In genomic region chr12:50073712-50074111, GRCh38 we compare ENCODE assay signal across 29 cellular contexts. TPM values are rescaled to one million over a fixed set of nuclear protein-coding genes. Genes with fewer than 3 reads are reported as not detected.
"Had no signal": no experiment of that assay in that cellular context is flagged by ENCODE, and none has a peak within 500 bp of the region (broad histone marks: within the 10 kb centered on the region; RNA-seq: fewer than 3 reads in every experiment).

No MANE protein-coding gene starts in this region.

- H3K36me3 ChIP-seq: cardiac muscle cell, Peyer's patch, SJSA1 had no signal

- H3K4me2 ChIP-seq: SK-N-SH had no signal

- H3K4me3 ChIP-seq: cardiac muscle cell, Peyer's patch, SJSA1 had no signal

- DNase-seq: activated CD4-positive, alpha-beta T cell treated with anti-CD3 and anti-CD28 coated beads, Interleukin-2, amount 10 ng/mL, durations not matched to agents 24 days and 14 days; activated CD4-positive, alpha-beta T cell treated with anti-CD3 and anti-CD28 coated beads, Interleukin-2, amount 50 U/mL, for 4 hours; activated CD8-positive, alpha-beta T cell treated with anti-CD3 and anti-CD28 coated beads for 36 hours; activated effector memory CD4-positive, alpha-beta T cell treated with anti-CD3 and anti-CD28 coated beads, Interleukin-2, amount 50 U/mL, for 16 hours; activated naive CD4-positive, alpha-beta T cell; activated naive CD4-positive, alpha-beta T cell treated with anti-CD3 and anti-CD28 coated beads, Interleukin-2, amount 50 U/mL, for 16 hours; activated naive CD8-positive, alpha-beta T cell treated with anti-CD3 and anti-CD28 coated beads for 36 hours; activated T-cell treated with anti-CD3 and anti-CD28 coated beads, Interleukin-2, amount 50 U/mL, for 1 hour; activated T-cell treated with anti-CD3 and anti-CD28 coated beads, Interleukin-2, amount 50 U/mL, for 72 hours; amniotic stem cell; MM.1S; MV-4-11; NCI-H1092; NCI-H1436 treated with DMSO at 0.1 percent for 48 hours; NCI-H1694 treated with DMSO at 0.1 percent for 48 hours; NCI-H2029; NCI-H345; NCI-H524 treated with DMSO at 0.1 percent for 48 hours; Peyer's patch; RPMI8226; SHP77 treated with DMSO at 0.1 percent for 48 hours; SK-N-SH had no signal

- H3K4me3 Mint-ChIP-seq: activated CD4-positive, alpha-beta T cell treated with anti-CD3 and anti-CD28 coated beads, Interleukin-2, amount 10 ng/mL, durations not matched to agents 24 days and 14 days; activated CD8-positive, alpha-beta T cell treated with anti-CD3 and anti-CD28 coated beads for 36 hours; activated naive CD8-positive, alpha-beta T cell treated with anti-CD3 and anti-CD28 coated beads for 36 hours; activated T-cell treated with anti-CD3 and anti-CD28 coated beads, Interleukin-2, amount 50 U/mL, for 72 hours; activated T-helper 17 cell treated with anti-CD3 and anti-CD28 coated beads, Interleukin-2, amount 50 U/mL, for 72 hours; central memory CD8-positive, alpha-beta T cell; T-helper 1 cell treated with Interleukin-12 subunit alpha and Interleukin-12 subunit beta and Interleukin-4 antibody, amounts not matched to agents 30 μg/mL and 1 μg/mL, for 36 hours; T-helper 2 cell treated with Interferon-gamma antibody and Interleukin-4, amounts not matched to agents 5 μg/mL and 100 μg/mL, for 36 hours had no signal

- FAIRE-seq: TTC549 had no signal

- H3K9ac ChIP-seq: SK-N-SH had no signal

- H3K9me3 ChIP-seq: Peyer's patch, SJSA1, SK-N-SH had no signal

- H3K27me3 Mint-ChIP-seq: activated CD4-positive, alpha-beta T cell treated with anti-CD3 and anti-CD28 coated beads, Interleukin-2, amount 10 ng/mL, durations not matched to agents 24 days and 14 days; activated CD8-positive, alpha-beta T cell treated with anti-CD3 and anti-CD28 coated beads for 36 hours; activated naive CD8-positive, alpha-beta T cell treated with anti-CD3 and anti-CD28 coated beads for 36 hours; activated T-helper 17 cell treated with anti-CD3 and anti-CD28 coated beads, Interleukin-2, amount 50 U/mL, for 72 hours; central memory CD8-positive, alpha-beta T cell had no signal

- H3K27ac ChIP-seq: cardiac muscle cell, Peyer's patch, SJSA1 had no signal

- ATAC-seq: activated CD8-positive, alpha-beta T cell treated with anti-CD3 and anti-CD28 coated beads for 36 hours; activated T-cell treated with anti-CD3 and anti-CD28 coated beads, Interleukin-2, amount 50 U/mL, for 72 hours; activated T-helper 17 cell treated with anti-CD3 and anti-CD28 coated beads, Interleukin-2, amount 50 U/mL, for 72 hours had no signal

- H3K9me3 Mint-ChIP-seq: activated CD4-positive, alpha-beta T cell treated with anti-CD3 and anti-CD28 coated beads, Interleukin-2, amount 10 ng/mL, durations not matched to agents 24 days and 14 days; activated CD8-positive, alpha-beta T cell treated with anti-CD3 and anti-CD28 coated beads for 36 hours; activated naive CD8-positive, alpha-beta T cell treated with anti-CD3 and anti-CD28 coated beads for 36 hours; activated T-cell treated with anti-CD3 and anti-CD28 coated beads, Interleukin-2, amount 50 U/mL, for 72 hours; activated T-helper 17 cell treated with anti-CD3 and anti-CD28 coated beads, Interleukin-2, amount 50 U/mL, for 72 hours; central memory CD8-positive, alpha-beta T cell; T-helper 1 cell treated with Interleukin-12 subunit alpha and Interleukin-12 subunit beta and Interleukin-4 antibody, amounts not matched to agents 30 μg/mL and 1 μg/mL, for 36 hours; T-helper 2 cell treated with Interferon-gamma antibody and Interleukin-4, amounts not matched to agents 5 μg/mL and 100 μg/mL, for 36 hours had no signal

- H3K27ac Mint-ChIP-seq: activated CD8-positive, alpha-beta T cell treated with anti-CD3 and anti-CD28 coated beads for 36 hours; activated naive CD8-positive, alpha-beta T cell treated with anti-CD3 and anti-CD28 coated beads for 36 hours; activated T-cell treated with anti-CD3 and anti-CD28 coated beads, Interleukin-2, amount 50 U/mL, for 72 hours; activated T-helper 17 cell treated with anti-CD3 and anti-CD28 coated beads, Interleukin-2, amount 50 U/mL, for 72 hours; T-helper 1 cell treated with Interleukin-12 subunit alpha and Interleukin-12 subunit beta and Interleukin-4 antibody, amounts not matched to agents 30 μg/mL and 1 μg/mL, for 36 hours; T-helper 2 cell treated with Interferon-gamma antibody and Interleukin-4, amounts not matched to agents 5 μg/mL and 100 μg/mL, for 36 hours had no signal

- H3K27me3 ChIP-seq: cardiac muscle cell, Peyer's patch, SJSA1 had no signal

- H3K4me1 Mint-ChIP-seq: activated T-helper 17 cell treated with anti-CD3 and anti-CD28 coated beads, Interleukin-2, amount 50 U/mL, for 72 hours had no signal

RNA-seq across cellular contexts. Expression of gene GPD1, which starts 30.1 kb away (rescaled TPM):
- total RNA-seq: SJSA1 had no signal
